In genomic region chr14:73759714-73760597, GRCh38 we compare ENCODE assay signal across 8 cellular contexts. TPM values are rescaled to one million over a fixed set of nuclear protein-coding genes. Genes with fewer than 3 reads are reported as not detected.
DNase-seq lines count a peak whose midpoint lies in the region; ATAC-seq and TF ChIP-seq lines count a peak whose summit lies in the region.

No MANE protein-coding gene starts in this region.

- WGBS in transverse colon (ENCODE audit: low coverage in 1 of 2), 2 donors: 0% methylated on average over 86 of the region's 93 CpGs; no CpG with 5 or more reads in 1 of the 2 donors

- TF ChIP-seq CTCF in GM13976 (IDR thresholded peaks at IDR 0.05; ENCODE audit: borderline replicate concordance, control extremely low read depth, extremely low read depth, insufficient read depth, missing control alignments) (no peak), transverse colon (IDR thresholded peaks at IDR 0.05) (peak in 4 of 5 experiments; percentile 14 to 46 (median 22))

- no peaks in the 10 kb centered on the region for H3K9me3 ChIP-seq in adipocyte (ENCODE audit: control insufficient read depth, low read length)
- H3K9me3 ChIP-seq in transverse colon: no peaks in the 10 kb centered on the region

- peak; percentile 94 for DNase-seq in GM13976 (ENCODE audit: low spot score)
- peak; percentile 82 for DNase-seq in NCI-H1436 (lab: John Stamatoyannopoulos, UW)
- DNase-seq in SW 1271 (lab: John Stamatoyannopoulos, UW): peak; percentile 88 to 94
- DNase-seq in adipocyte (ENCODE audit: low read depth): peak; percentile 99
- peak; percentile 99 for DNase-seq in cardiac septum (ENCODE audit: low spot score)
- DNase-seq in pons (ENCODE audit: low spot score): peak; percentile 90
- peak; percentile 97 for DNase-seq in transverse colon

- H3K27me3 ChIP-seq in adipocyte (replicated peaks; ENCODE audit: control insufficient read depth, insufficient read depth, low read length) (no peaks in the 10 kb centered on the region), transverse colon (no peaks in the 10 kb centered on the region)

- H3K9ac ChIP-seq in adipocyte (ENCODE audit: low read length): peak overlapping the region; percentile 92

- H3K4me3 ChIP-seq in adipocyte (ENCODE audit: low read length) (peak overlapping the region; percentile 86), transverse colon (peak overlapping the region; percentile 72 to 93 (median 85))

- intact Hi-C loops in cardiac septum (cut with DNase I) (loop anchor here (1.0 to 2.0 kb wide), 2 partner anchors 26 to 33 kb away; no protein-coding TSS in a partner anchor), transverse colon (cut with DNase I; ENCODE audit: low total_unique reads) (loop anchor here (1.0 kb wide), 1 partner anchor 25 kb away; no protein-coding TSS in a partner anchor)

- H3K36me3 ChIP-seq in adipocyte (ENCODE audit: control insufficient read depth, insufficient read depth, low read length, severe bottlenecking) (no peaks in the 10 kb centered on the region), transverse colon (no peaks in the 10 kb centered on the region)

- peak; percentile 40 for ATAC-seq in HG02840 (IDR thresholded peaks at IDR 0.05; ENCODE audit: low FRiP score, unreplicated experiment)

- TF ChIP-seq EP300 in transverse colon (IDR thresholded peaks at IDR 0.05; ENCODE audit: low read depth): no peak

- H3K4me1 ChIP-seq in adipocyte (ENCODE audit: control insufficient read depth, insufficient read depth, low read length) (peaks cover 55% of the 10 kb centered on the region), transverse colon (peaks cover 74 to 88% (median 83%) of the 10 kb centered on the region in 4 donors)

- in situ Hi-C loops in GM13976 (cut with MboI; ENCODE audit: low sequenced_read_pairs, unreplicated experiment) (no loop called here), transverse colon (cut with MboI; ENCODE audit: low pct_ligation_motif_present in 1 of 4, low pct_unique_long_range_greater_than_20kb in 1 of 4, low sequenced_read_pairs in 3 of 4) (no loop called here)

- H3K27ac ChIP-seq in transverse colon: peak overlapping the region; percentile 99 to 100 (median 100)

- peak; percentile 97 for TF ChIP-seq POLR2A in transverse colon (IDR thresholded peaks at IDR 0.05)

RNA-seq across cellular contexts. Expression of gene PNMA1, which starts 45.8 kb away (rescaled TPM):
- total RNA-seq in cardiac septum (45.9 TPM), transverse colon (10 to 100 TPM; 12.7 to 22.1 (median 12.7) TPM)

Comparison
In these comparisons a context has a peak if more than half of its experiments do, and no peak if none do; other contexts are left out.
1. Peak in every context shown above with its lines: DNase-seq, ATAC-seq, H3K4me3 ChIP-seq and H3K27ac ChIP-seq.